14 cellular contexts compared by ENCODE assay signal in genomic region chr5:168364151-168364661, GRCh38.
A peak's percentile ranks its signal among the peaks of the same experiment; 100 is the strongest.
DNase-seq lines count a peak whose midpoint lies in the region; ATAC-seq and TF ChIP-seq lines count a peak whose summit lies in the region.
"Had no signal": no experiment of that assay in that cellular context is flagged by ENCODE, and none has a peak within 500 bp of the region (broad histone marks: within the 10 kb centered on the region; RNA-seq: fewer than 3 reads in every experiment).

No MANE protein-coding gene starts in this region.

- no peaks in the 10 kb centered on the region for H3K9me3 Mint-ChIP-seq in stimulated activated effector memory CD8-positive, alpha-beta T cell treated with anti-CD3 and anti-CD28 coated beads, Interleukin-12 subunit alpha, Interleukin-12 subunit beta, amount 100 ng/mL, for 72 hours
- H3K9me3 Mint-ChIP-seq: activated T-cell treated with anti-CD3 and anti-CD28 coated beads, Interleukin-2, amount 50 U/mL, for 72 hours had no signal

- ATAC-seq in SK-N-SH treated with all-trans-retinoic acid at 6 μM for 48 hours (peak; percentile 60), HG02678 (IDR thresholded peaks at IDR 0.05; ENCODE audit: unreplicated experiment) (no peak)
- ATAC-seq in stimulated activated effector memory CD8-positive, alpha-beta T cell treated with anti-CD3 and anti-CD28 coated beads, Interleukin-12 subunit alpha, Interleukin-12 subunit beta, amount 100 ng/mL, for 72 hours = peak; percentile 14
- ATAC-seq in activated CD4-positive, CD25-positive, alpha-beta regulatory T cell treated with anti-CD3 and anti-CD28 coated beads, Interleukin-2, amount 50 U/mL, for 24 hours = no peak
- ATAC-seq: activated T-cell treated with anti-CD3 and anti-CD28 coated beads, Interleukin-2, amount 50 U/mL, for 72 hours; gastrocnemius medialis; psoas muscle; Right ventricle myocardium inferior had no signal

- no peaks in the 10 kb centered on the region for H3K4me1 Mint-ChIP-seq in stimulated activated effector memory CD8-positive, alpha-beta T cell treated with anti-CD3 and anti-CD28 coated beads, Interleukin-12 subunit alpha, Interleukin-12 subunit beta, amount 100 ng/mL, for 72 hours

- H3K4me3 Mint-ChIP-seq in stimulated activated effector memory CD8-positive, alpha-beta T cell treated with anti-CD3 and anti-CD28 coated beads, Interleukin-12 subunit alpha, Interleukin-12 subunit beta, amount 100 ng/mL, for 72 hours = no peak overlapping the region
- H3K4me3 Mint-ChIP-seq: activated T-cell treated with anti-CD3 and anti-CD28 coated beads, Interleukin-2, amount 50 U/mL, for 72 hours had no signal

- H3K27ac Mint-ChIP-seq in stimulated activated effector memory CD8-positive, alpha-beta T cell treated with anti-CD3 and anti-CD28 coated beads, Interleukin-12 subunit alpha, Interleukin-12 subunit beta, amount 100 ng/mL, for 72 hours = no peak overlapping the region
- H3K27ac Mint-ChIP-seq: activated T-cell treated with anti-CD3 and anti-CD28 coated beads, Interleukin-2, amount 50 U/mL, for 72 hours had no signal

- no peak overlapping the region for H3K4me3 ChIP-seq in fibroblast of mammary gland (ENCODE audit: control insufficient read depth, low read depth, low read length)
- H3K4me3 ChIP-seq: gastrocnemius medialis, psoas muscle, transverse colon had no signal

- TF ChIP-seq CTCF in fibroblast of mammary gland (conservative IDR thresholded peaks at IDR 0.05; ENCODE audit: control insufficient read depth, insufficient read depth, low read depth, low read length) = no peak

- H3K36me3 Mint-ChIP-seq in stimulated activated effector memory CD8-positive, alpha-beta T cell treated with anti-CD3 and anti-CD28 coated beads, Interleukin-12 subunit alpha, Interleukin-12 subunit beta, amount 100 ng/mL, for 72 hours = no peaks in the 10 kb centered on the region

- DNase-seq in H4 (ENCODE audit: low spot score) = peak; percentile 71
- peak; percentile 56 for DNase-seq in fibroblast of mammary gland (ENCODE audit: low read depth)
- DNase-seq in stimulated activated effector memory CD8-positive, alpha-beta T cell treated with anti-CD3 and anti-CD28 coated beads, Interleukin-12 subunit alpha, Interleukin-12 subunit beta, amount 100 ng/mL, for 72 hours (ENCODE audit: low spot score in 2 of 2) = no peak
- DNase-seq in MV-4-11 (lab: John Stamatoyannopoulos, UW) = no peak
- DNase-seq in mucosa of gallbladder (ENCODE audit: low spot score) = no peak
- DNase-seq: activated T-cell treated with anti-CD3 and anti-CD28 coated beads, Interleukin-2, amount 50 U/mL, for 72 hours; DMS 273 treated with DMSO at 0.1 percent for 48 hours; gastrocnemius medialis; psoas muscle; transverse colon had no signal

TF ChIP-seq in SK-N-SH treated with all-trans-retinoic acid at 6 μM for 48 hours, 23 proteins besides CTCF, POLR2A, EP300 and RAD21:
- no peak for TF ChIP-seq BACH2 (CRISPR knock-in tag; IDR thresholded peaks at IDR 0.05; ENCODE audit: borderline replicate concordance)
- TF ChIP-seq ZNF8 (CRISPR knock-in tag; IDR thresholded peaks at IDR 0.05) = no peak
- no peak for TF ChIP-seq SNAI2 (CRISPR knock-in tag; IDR thresholded peaks at IDR 0.05)
- TF ChIP-seq RARB (CRISPR knock-in tag; IDR thresholded peaks at IDR 0.05) = no peak
- TF ChIP-seq ISL1 (CRISPR knock-in tag; IDR thresholded peaks at IDR 0.05) = no peak
- TF ChIP-seq PPARA (CRISPR knock-in tag; IDR thresholded peaks at IDR 0.05; ENCODE audit: borderline replicate concordance) = no peak
- no peak for TF ChIP-seq ZFP3 (CRISPR knock-in tag; IDR thresholded peaks at IDR 0.05)
- TF ChIP-seq ZNF565 (CRISPR knock-in tag; conservative IDR thresholded peaks at IDR 0.05; ENCODE audit: low read depth) = no peak
- TF ChIP-seq ESRRG (CRISPR knock-in tag; IDR thresholded peaks at IDR 0.05) = no peak
- no peak for TF ChIP-seq CREB5 (CRISPR knock-in tag; IDR thresholded peaks at IDR 0.05; ENCODE audit: low read depth)
- TF ChIP-seq, protein P1, sequence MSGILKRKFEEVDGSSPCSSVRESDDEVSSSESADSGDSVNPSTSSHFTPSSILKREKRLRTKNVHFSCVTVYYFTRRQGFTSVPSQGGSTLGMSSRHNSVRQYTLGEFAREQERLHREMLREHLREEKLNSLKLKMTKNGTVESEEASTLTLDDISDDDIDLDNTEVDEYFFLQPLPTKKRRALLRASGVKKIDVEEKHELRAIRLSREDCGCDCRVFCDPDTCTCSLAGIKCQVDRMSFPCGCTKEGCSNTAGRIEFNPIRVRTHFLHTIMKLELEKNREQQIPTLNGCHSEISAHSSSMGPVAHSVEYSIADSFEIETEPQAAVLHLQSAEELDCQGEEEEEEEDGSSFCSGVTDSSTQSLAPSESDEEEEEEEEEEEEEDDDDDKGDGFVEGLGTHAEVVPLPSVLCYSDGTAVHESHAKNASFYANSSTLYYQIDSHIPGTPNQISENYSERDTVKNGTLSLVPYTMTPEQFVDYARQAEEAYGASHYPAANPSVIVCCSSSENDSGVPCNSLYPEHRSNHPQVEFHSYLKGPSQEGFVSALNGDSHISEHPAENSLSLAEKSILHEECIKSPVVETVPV (CRISPR knock-in tag; IDR thresholded peaks at IDR 0.05) = no peak
- TF ChIP-seq, protein P2, sequence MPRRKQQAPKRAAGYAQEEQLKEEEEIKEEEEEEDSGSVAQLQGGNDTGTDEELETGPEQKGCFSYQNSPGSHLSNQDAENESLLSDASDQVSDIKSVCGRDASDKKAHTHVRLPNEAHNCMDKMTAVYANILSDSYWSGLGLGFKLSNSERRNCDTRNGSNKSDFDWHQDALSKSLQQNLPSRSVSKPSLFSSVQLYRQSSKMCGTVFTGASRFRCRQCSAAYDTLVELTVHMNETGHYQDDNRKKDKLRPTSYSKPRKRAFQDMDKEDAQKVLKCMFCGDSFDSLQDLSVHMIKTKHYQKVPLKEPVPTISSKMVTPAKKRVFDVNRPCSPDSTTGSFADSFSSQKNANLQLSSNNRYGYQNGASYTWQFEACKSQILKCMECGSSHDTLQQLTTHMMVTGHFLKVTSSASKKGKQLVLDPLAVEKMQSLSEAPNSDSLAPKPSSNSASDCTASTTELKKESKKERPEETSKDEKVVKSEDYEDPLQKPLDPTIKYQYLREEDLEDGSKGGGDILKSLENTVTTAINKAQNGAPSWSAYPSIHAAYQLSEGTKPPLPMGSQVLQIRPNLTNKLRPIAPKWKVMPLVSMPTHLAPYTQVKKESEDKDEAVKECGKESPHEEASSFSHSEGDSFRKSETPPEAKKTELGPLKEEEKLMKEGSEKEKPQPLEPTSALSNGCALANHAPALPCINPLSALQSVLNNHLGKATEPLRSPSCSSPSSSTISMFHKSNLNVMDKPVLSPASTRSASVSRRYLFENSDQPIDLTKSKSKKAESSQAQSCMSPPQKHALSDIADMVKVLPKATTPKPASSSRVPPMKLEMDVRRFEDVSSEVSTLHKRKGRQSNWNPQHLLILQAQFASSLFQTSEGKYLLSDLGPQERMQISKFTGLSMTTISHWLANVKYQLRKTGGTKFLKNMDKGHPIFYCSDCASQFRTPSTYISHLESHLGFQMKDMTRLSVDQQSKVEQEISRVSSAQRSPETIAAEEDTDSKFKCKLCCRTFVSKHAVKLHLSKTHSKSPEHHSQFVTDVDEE (CRISPR knock-in tag; IDR thresholded peaks at IDR 0.05) = no peak
- no peak for TF ChIP-seq GLIS3 (CRISPR knock-in tag; IDR thresholded peaks at IDR 0.05)
- TF ChIP-seq TOX (CRISPR knock-in tag; IDR thresholded peaks at IDR 0.05; ENCODE audit: borderline replicate concordance) = no peak
- no peak for TF ChIP-seq ARNTL (CRISPR knock-in tag; IDR thresholded peaks at IDR 0.05; ENCODE audit: borderline replicate concordance, low read depth)
- TF ChIP-seq, protein P3, sequence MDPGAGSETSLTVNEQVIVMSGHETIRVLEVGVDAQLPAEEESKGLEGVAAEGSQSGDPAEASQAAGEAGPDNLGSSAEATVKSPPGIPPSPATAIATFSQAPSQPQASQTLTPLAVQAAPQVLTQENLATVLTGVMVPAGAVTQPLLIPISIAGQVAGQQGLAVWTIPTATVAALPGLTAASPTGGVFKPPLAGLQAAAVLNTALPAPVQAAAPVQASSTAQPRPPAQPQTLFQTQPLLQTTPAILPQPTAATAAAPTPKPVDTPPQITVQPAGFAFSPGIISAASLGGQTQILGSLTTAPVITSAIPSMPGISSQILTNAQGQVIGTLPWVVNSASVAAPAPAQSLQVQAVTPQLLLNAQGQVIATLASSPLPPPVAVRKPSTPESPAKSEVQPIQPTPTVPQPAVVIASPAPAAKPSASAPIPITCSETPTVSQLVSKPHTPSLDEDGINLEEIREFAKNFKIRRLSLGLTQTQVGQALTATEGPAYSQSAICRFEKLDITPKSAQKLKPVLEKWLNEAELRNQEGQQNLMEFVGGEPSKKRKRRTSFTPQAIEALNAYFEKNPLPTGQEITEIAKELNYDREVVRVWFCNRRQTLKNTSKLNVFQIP (CRISPR knock-in tag; IDR thresholded peaks at IDR 0.05; ENCODE audit: borderline replicate concordance, low read depth) = no peak
- no peak for TF ChIP-seq ZNF70 (CRISPR knock-in tag; IDR thresholded peaks at IDR 0.05)

Comparison
In these comparisons a context has a peak if more than half of its experiments do, and no peak if none do; other contexts are left out.
1. DNase-seq: peak in H4 (single experiment) and fibroblast of mammary gland (single experiment); none in stimulated activated effector memory CD8-positive, alpha-beta T cell treated with anti-CD3 and anti-CD28 coated beads, Interleukin-12 subunit alpha, Interleukin-12 subunit beta, amount 100 ng/mL, for 72 hours (0 of 2), MV-4-11 (single experiment) and mucosa of gallbladder (single experiment).
2. ATAC-seq: peak in SK-N-SH treated with all-trans-retinoic acid at 6 μM for 48 hours (single experiment) and stimulated activated effector memory CD8-positive, alpha-beta T cell treated with anti-CD3 and anti-CD28 coated beads, Interleukin-12 subunit alpha, Interleukin-12 subunit beta, amount 100 ng/mL, for 72 hours (single experiment); none in HG02678 (single experiment) and activated CD4-positive, CD25-positive, alpha-beta regulatory T cell treated with anti-CD3 and anti-CD28 coated beads, Interleukin-2, amount 50 U/mL, for 24 hours (0 of 2).